ENCODE assay signal across 22 cellular contexts in the genomic region with DNA sequence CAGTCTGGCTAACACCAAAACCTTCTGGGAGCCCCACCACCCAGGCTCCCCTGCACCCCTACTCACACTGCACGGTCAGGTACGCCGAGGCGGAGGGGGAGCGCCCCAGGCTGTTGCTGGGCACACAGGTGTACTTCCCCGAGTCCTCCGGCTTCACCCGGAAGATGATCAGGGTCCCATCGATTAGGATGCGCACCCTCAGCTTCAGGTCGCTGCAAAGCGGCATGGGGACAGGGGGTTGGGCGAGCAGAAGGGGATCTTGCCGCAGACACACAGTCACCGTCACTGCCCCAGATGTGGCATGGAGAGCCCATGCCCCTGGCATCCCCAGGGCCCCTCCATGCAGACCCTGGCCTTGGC. TPM values are rescaled to one million over a fixed set of nuclear protein-coding genes. Genes with fewer than 3 reads are reported as not detected.
DNase-seq lines count a peak whose midpoint lies in the region; ATAC-seq and TF ChIP-seq lines count a peak whose summit lies in the region.
"Had no signal": no experiment of that assay in that cellular context is flagged by ENCODE, and none has a peak within 500 bp of the region (broad histone marks: within the 10 kb centered on the region; RNA-seq: fewer than 3 reads in every experiment).

No MANE protein-coding gene starts in this region.

- H3K27ac ChIP-seq in RWPE2 (ENCODE audit: poor library complexity, severe bottlenecking) (no peak overlapping the region), neural cell (ENCODE audit: low read length) (peak overlapping the region; percentile 34), GM23338 (ENCODE audit: low read depth) (no peak overlapping the region)
- H3K27ac ChIP-seq: SJCRH30 had no signal

- no peaks in the 10 kb centered on the region for H3K9me2 ChIP-seq in neural cell (ENCODE audit: insufficient read depth, low read length)
- no peaks in the 10 kb centered on the region for H3K9me2 ChIP-seq in GM23338 (ENCODE audit: insufficient read depth)

- peak overlapping the region; percentile 17 for H3K27ac Mint-ChIP-seq in activated naive CD4-positive, alpha-beta T cell treated with anti-CD3 and anti-CD28 coated beads, Interleukin-2, amount 50 U/mL, for 24 hours
- H3K27ac Mint-ChIP-seq in GM23338, result no peak overlapping the region

- H3K79me2 ChIP-seq in neural cell (replicated peaks; ENCODE audit: insufficient read depth, low read length) (no peaks in the 10 kb centered on the region), GM23338 (replicated peaks; ENCODE audit: insufficient read depth) (no peaks in the 10 kb centered on the region)

- H3K4me2 ChIP-seq in neural cell (ENCODE audit: low read length) (no peak overlapping the region), GM23338 (no peak overlapping the region)

- H3K27me3 Mint-ChIP-seq in activated naive CD4-positive, alpha-beta T cell treated with anti-CD3 and anti-CD28 coated beads, Interleukin-2, amount 50 U/mL, for 24 hours, result no peaks in the 10 kb centered on the region
- peaks cover 2% of the 10 kb centered on the region for H3K27me3 Mint-ChIP-seq in GM23338 (ENCODE audit: insufficient read depth, low read depth, poor library complexity)

- H3K27me3 ChIP-seq in RWPE2 (ENCODE audit: insufficient read depth, poor library complexity, severe bottlenecking) (no peaks in the 10 kb centered on the region), neural cell (ENCODE audit: insufficient read depth, low read depth, low read length) (no peaks in the 10 kb centered on the region), GM23338 (ENCODE audit: insufficient read depth) (no peaks in the 10 kb centered on the region)

- H3K9ac ChIP-seq in neural cell (ENCODE audit: low read length), result no peak overlapping the region

- ATAC-seq in RWPE2 (ENCODE audit: low read depth) (no peak), GM23338 (no peak)

- no peaks in the 10 kb centered on the region for H3K36me3 ChIP-seq in RWPE2 (ENCODE audit: low read depth)
- H3K36me3 ChIP-seq in neural cell (ENCODE audit: insufficient read depth, low read length), result peaks cover 5% of the 10 kb centered on the region
- no peaks in the 10 kb centered on the region; the same call in 1 of the 2 replicates for H3K36me3 ChIP-seq in GM23338 (ENCODE audit: insufficient read depth)
- H3K36me3 ChIP-seq: SJCRH30 had no signal

- H3F3A ChIP-seq in neural cell (ENCODE audit: insufficient read depth, low read length, poor library complexity, severe bottlenecking) (no peaks in the 10 kb centered on the region), GM23338 (replicated peaks; ENCODE audit: low read depth) (no peaks in the 10 kb centered on the region)

- H3K4me3 ChIP-seq in RWPE2 (ENCODE audit: severe bottlenecking) (no peak overlapping the region), neural cell (ENCODE audit: low read length) (no peak overlapping the region), GM23338 (no peak overlapping the region)
- H3K4me3 ChIP-seq: K562, SJCRH30 had no signal

- H3K36me3 Mint-ChIP-seq in activated naive CD4-positive, alpha-beta T cell treated with anti-CD3 and anti-CD28 coated beads, Interleukin-2, amount 50 U/mL, for 24 hours, result peaks cover 2% of the 10 kb centered on the region
- H3K36me3 Mint-ChIP-seq in GM23338 (ENCODE audit: low read depth), result peaks cover 62% of the 10 kb centered on the region

- H2AFZ ChIP-seq in neural cell (ENCODE audit: low read depth, low read length) (no peak overlapping the region), GM23338 (no peak overlapping the region)

- H3K4me1 ChIP-seq in RWPE2 (ENCODE audit: insufficient read depth, poor library complexity, severe bottlenecking), result peaks cover 4% of the 10 kb centered on the region
- no peaks in the 10 kb centered on the region for H3K4me1 ChIP-seq in GM23338 (ENCODE audit: insufficient read depth)
- H3K4me1 ChIP-seq: SJCRH30 had no signal

- TF ChIP-seq CTCF in RWPE2 (IDR thresholded peaks at IDR 0.05; ENCODE audit: poor library complexity, severe bottlenecking) (no peak), neural cell (IDR thresholded peaks at IDR 0.05; ENCODE audit: poor library complexity, severe bottlenecking) (no peak), GM23338 (conservative IDR thresholded peaks at IDR 0.05; ENCODE audit: low read depth in 2 of 2) (no peak)

- TF ChIP-seq EP300 in neural cell (conservative IDR thresholded peaks at IDR 0.05; ENCODE audit: poor library complexity, severe bottlenecking), result no peak

- no peak for TF ChIP-seq RAD21 in neural cell (conservative IDR thresholded peaks at IDR 0.05)

- no peaks in the 10 kb centered on the region for H3K9me3 Mint-ChIP-seq in activated naive CD4-positive, alpha-beta T cell treated with anti-CD3 and anti-CD28 coated beads, Interleukin-2, amount 50 U/mL, for 24 hours
- no peaks in the 10 kb centered on the region; the same call in 2 of the 3 replicates for H3K9me3 Mint-ChIP-seq in GM23338

- DNase-seq in activated naive CD4-positive, alpha-beta T cell treated with anti-CD3 and anti-CD28 coated beads, Interleukin-2, amount 50 U/mL, for 16 hours, result no peak
- DNase-seq in RWPE2 (ENCODE audit: low spot score), result peak; percentile 52
- DNase-seq in GM23338 (ENCODE audit: low spot score), result no peak
- no peak for DNase-seq in NCI-H748 treated with DMSO at 0.1 percent for 48 hours (lab: John Stamatoyannopoulos, UW)
- no peak for DNase-seq in mesenteric fat pad (ENCODE audit: low spot score)
- DNase-seq: AML-193, Calu3, DND-41, Kasumi-1, MV-4-11, NCI-H1105, NCI-H1436 treated with DMSO at 0.1 percent for 48 hours, NCI-H187 treated with DMSO at 0.1 percent for 48 hours, NCI-H2171 treated with DMSO at 0.1 percent for 48 hours, NCI-H345, NCI-H524, NCI-H774, SJCRH30 had no signal

- H3K9me3 ChIP-seq in RWPE2 (ENCODE audit: severe bottlenecking), result no peaks in the 10 kb centered on the region
- no peaks in the 10 kb centered on the region for H3K9me3 ChIP-seq in neural cell (ENCODE audit: low read length)
- H3K9me3 ChIP-seq: SJCRH30 had no signal

- H3K4me3 Mint-ChIP-seq in activated naive CD4-positive, alpha-beta T cell treated with anti-CD3 and anti-CD28 coated beads, Interleukin-2, amount 50 U/mL, for 24 hours, result no peak overlapping the region
- H3K4me3 Mint-ChIP-seq in GM23338, result no peak overlapping the region

- no peaks in the 10 kb centered on the region for H4K20me1 ChIP-seq in neural cell (ENCODE audit: insufficient read depth)
- H4K20me1 ChIP-seq in GM23338 (replicated peaks; ENCODE audit: insufficient read depth), result no peaks in the 10 kb centered on the region; the same call in none of the 2 replicates

- no peaks in the 10 kb centered on the region for H3K4me1 Mint-ChIP-seq in activated naive CD4-positive, alpha-beta T cell treated with anti-CD3 and anti-CD28 coated beads, Interleukin-2, amount 50 U/mL, for 24 hours
- H3K4me1 Mint-ChIP-seq in GM23338, result no peaks in the 10 kb centered on the region; the same call in 2 of the 3 replicates

TF ChIP-seq in neural cell, 6 proteins besides CTCF, POLR2A, EP300 and RAD21 (continues in another document):
- TF ChIP-seq EZH2 (IDR thresholded peaks at IDR 0.05; ENCODE audit: borderline replicate concordance, insufficient read depth, low read length, poor library complexity, severe bottlenecking) (no peak), SMC3 (conservative IDR thresholded peaks at IDR 0.05; ENCODE audit: poor library complexity) (no peak), POLR2AphosphoS5 (IDR thresholded peaks at IDR 0.05) (no peak), TAF1 (IDR thresholded peaks at IDR 0.05; ENCODE audit: low read depth) (no peak)

TF ChIP-seq in GM23338, 12 proteins besides CTCF, POLR2A, EP300 and RAD21 (continues in another document):
- no peak for TF ChIP-seq NANOG (IDR thresholded peaks at IDR 0.05; ENCODE audit: borderline replicate concordance)
- no peak for TF ChIP-seq ZNF114 (CRISPR knock-in tag; IDR thresholded peaks at IDR 0.05)
- no peak for TF ChIP-seq CREB1 (CRISPR knock-in tag; IDR thresholded peaks at IDR 0.05; ENCODE audit: low read depth)
- no peak for TF ChIP-seq REST (IDR thresholded peaks at IDR 0.05; ENCODE audit: unreplicated experiment)

RNA-seq across cellular contexts. Expression of gene IGSF9B, which starts 21.2 kb away (rescaled TPM):
- polyA plus RNA-seq in neural cell (2.3 and 4.8 TPM in 2 replicates), GM23338 (2016; fragmentation: Nextera tagmentation; extraction: Ambion mirVana) (8.7 TPM in 2 replicates)
- 28.5 and 37.7 TPM in 2 replicates for polyA minus RNA-seq in neural cell
- total RNA-seq in GM23338 (2014; rRNA removed; shearing (Covaris generic)), result 41.2 and 51.2 TPM in 2 replicates
- total RNA-seq in mesenteric fat pad, result 3.0 TPM
- total RNA-seq: SJCRH30 had no signal
- polyA plus RNA-seq: AG04450, K562 had no signal

Comparison
In these comparisons a context has a peak if more than half of its experiments do, and no peak if none do; other contexts are left out.
1. RNA of gene IGSF9B, which starts 21.2 kb away (total RNA-seq): 41.2 to 51.2 TPM in GM23338; 3.0 TPM in mesenteric fat pad (single experiment); every median in the first group is over 10 times any median in the second.